28 cellular contexts compared by ENCODE assay signal in the genomic region with DNA sequence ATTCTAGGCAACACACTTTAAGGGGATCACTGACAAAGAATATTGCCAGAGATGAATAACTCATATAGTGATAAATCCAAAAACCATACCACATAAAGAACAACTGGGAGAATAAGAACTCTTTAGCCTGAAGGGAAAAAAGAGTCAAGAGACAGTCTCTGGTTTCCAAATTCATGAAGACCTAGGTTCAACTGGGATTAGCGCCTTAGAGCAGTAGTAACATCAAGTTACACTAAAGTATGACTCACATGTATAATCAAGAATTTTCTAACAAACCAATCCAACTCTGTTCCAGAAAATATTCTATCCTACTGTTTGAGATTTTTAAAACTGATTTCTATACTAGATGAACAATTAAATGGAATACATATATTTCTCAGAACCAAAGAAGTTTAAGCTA.
"Had no signal": no experiment of that assay in that cellular context is flagged by ENCODE, and none has a peak within 500 bp of the region (broad histone marks: within the 10 kb centered on the region; RNA-seq: fewer than 3 reads in every experiment).

No MANE protein-coding gene starts in this region.

- H3K27me3 ChIP-seq: heart right ventricle, hepatocyte, left lung, neural progenitor cell, neutrophil, ovary, spleen, suprapubic skin, tibial artery, upper lobe of right lung had no signal

- DNase-seq: heart right ventricle; kidney glomerular epithelial cell; left colon; left lung; lower lobe of right lung; mammary epithelial cell; mesenchymal stem cell; naive B cell; natural killer cell; nephron progenitor cell; occipital lobe; ovary; retina; right cardiac atrium; small intestine; spleen; stimulated activated CD4-positive, alpha-beta T cell treated with anti-CD3 and anti-CD28 coated beads, Interleukin-4, amount 100 ng/mL, for 24 hours; stimulated activated naive CD4-positive, alpha-beta T cell; tibial artery; trophoblast cell; upper lobe of right lung had no signal

- H3K9me3 ChIP-seq: heart right ventricle, left lung, lower lobe of right lung, neutrophil, ovary, spleen, suprapubic skin, thoracic aorta, tibial artery, upper lobe of right lung had no signal

- ATAC-seq: heart right ventricle; left colon; left lung; lower lobe of right lung; natural killer cell; right cardiac atrium; sciatic nerve; stimulated activated effector memory CD8-positive, alpha-beta T cell treated with anti-CD3 and anti-CD28 coated beads, Interleukin-12 subunit alpha, Interleukin-12 subunit beta, amount 100 ng/mL, for 72 hours; upper lobe of right lung had no signal

- H2AFZ ChIP-seq: hepatocyte, neural progenitor cell had no signal

- H3K27ac ChIP-seq: heart right ventricle, hepatocyte, left lung, lower lobe of right lung, neural progenitor cell, neutrophil, ovary, spleen, suprapubic skin, thoracic aorta, tibial artery, upper lobe of right lung had no signal

- H3K4me2 ChIP-seq: hepatocyte, neural progenitor cell had no signal

- H3K36me3 ChIP-seq: ovary had no signal

- H3K4me3 ChIP-seq: heart right ventricle, hepatocyte, left lung, lower lobe of right lung, neural progenitor cell, ovary, spleen, suprapubic skin, thoracic aorta, tibial artery, upper lobe of right lung had no signal

- H3K9ac ChIP-seq: neural progenitor cell had no signal

- H3K4me1 ChIP-seq: lower lobe of right lung, neural progenitor cell, spleen, suprapubic skin, upper lobe of right lung had no signal
